In the genomic region with DNA sequence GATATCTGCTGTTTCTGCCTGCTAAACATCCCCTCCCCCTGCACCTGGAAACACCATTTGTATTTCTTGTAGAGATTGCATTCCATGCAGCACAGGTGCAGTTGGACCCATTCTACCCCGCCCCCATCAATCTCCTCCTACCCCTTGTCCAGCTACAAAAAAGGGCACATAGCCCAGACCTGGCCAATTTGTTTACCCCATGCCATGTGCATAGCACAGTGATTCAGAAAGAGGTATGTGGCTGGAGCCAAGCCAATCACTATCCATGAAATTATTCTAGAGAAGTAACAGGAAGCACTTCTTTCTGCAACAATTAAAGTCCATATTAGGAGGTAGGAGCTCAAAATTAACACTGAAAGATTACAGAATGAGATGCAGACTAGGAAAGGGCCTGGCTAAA, we compare ENCODE assay signal across 1 cellular context.
TF ChIP-seq lines count a peak whose summit lies in the region.

No MANE protein-coding gene starts in this region.

TF ChIP-seq in SK-N-SH, 30 proteins besides CTCF, POLR2A, EP300 and RAD21 (continued from another document):
- TF ChIP-seq RXRA (IDR thresholded peaks at IDR 0.05; ENCODE audit: borderline replicate concordance, low read depth) (no peak), TAF1 (IDR thresholded peaks at IDR 0.05; ENCODE audit: borderline replicate concordance, low read depth, low read length) (no peak), JUND (IDR thresholded peaks at IDR 0.05) (no peak; the same call in 1 of the 2 replicates), FOSL2 (IDR thresholded peaks at IDR 0.05; ENCODE audit: borderline replicate concordance, low read depth) (peak; percentile 49; the same call in 1 of the 2 replicates)
- TF ChIP-seq, protein P1, sequence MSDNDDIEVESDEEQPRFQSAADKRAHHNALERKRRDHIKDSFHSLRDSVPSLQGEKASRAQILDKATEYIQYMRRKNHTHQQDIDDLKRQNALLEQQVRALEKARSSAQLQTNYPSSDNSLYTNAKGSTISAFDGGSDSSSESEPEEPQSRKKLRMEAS (IDR thresholded peaks at IDR 0.05; ENCODE audit: low read depth): 0 out of 2 replicates have a peak, but pooled peaks have one; percentile 21
- TF ChIP-seq, protein P2, sequence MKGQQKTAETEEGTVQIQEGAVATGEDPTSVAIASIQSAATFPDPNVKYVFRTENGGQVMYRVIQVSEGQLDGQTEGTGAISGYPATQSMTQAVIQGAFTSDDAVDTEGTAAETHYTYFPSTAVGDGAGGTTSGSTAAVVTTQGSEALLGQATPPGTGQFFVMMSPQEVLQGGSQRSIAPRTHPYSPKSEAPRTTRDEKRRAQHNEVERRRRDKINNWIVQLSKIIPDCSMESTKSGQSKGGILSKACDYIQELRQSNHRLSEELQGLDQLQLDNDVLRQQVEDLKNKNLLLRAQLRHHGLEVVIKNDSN (IDR thresholded peaks at IDR 0.05; ENCODE audit: borderline replicate concordance, low read depth): no peak
- TF ChIP-seq, protein P3, sequence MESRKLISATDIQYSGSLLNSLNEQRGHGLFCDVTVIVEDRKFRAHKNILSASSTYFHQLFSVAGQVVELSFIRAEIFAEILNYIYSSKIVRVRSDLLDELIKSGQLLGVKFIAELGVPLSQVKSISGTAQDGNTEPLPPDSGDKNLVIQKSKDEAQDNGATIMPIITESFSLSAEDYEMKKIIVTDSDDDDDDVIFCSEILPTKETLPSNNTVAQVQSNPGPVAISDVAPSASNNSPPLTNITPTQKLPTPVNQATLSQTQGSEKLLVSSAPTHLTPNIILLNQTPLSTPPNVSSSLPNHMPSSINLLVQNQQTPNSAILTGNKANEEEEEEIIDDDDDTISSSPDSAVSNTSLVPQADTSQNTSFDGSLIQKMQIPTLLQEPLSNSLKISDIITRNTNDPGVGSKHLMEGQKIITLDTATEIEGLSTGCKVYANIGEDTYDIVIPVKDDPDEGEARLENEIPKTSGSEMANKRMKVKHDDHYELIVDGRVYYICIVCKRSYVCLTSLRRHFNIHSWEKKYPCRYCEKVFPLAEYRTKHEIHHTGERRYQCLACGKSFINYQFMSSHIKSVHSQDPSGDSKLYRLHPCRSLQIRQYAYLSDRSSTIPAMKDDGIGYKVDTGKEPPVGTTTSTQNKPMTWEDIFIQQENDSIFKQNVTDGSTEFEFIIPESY (IDR thresholded peaks at IDR 0.05; ENCODE audit: borderline replicate concordance, low read depth): no peak
- TF ChIP-seq, protein P4, sequence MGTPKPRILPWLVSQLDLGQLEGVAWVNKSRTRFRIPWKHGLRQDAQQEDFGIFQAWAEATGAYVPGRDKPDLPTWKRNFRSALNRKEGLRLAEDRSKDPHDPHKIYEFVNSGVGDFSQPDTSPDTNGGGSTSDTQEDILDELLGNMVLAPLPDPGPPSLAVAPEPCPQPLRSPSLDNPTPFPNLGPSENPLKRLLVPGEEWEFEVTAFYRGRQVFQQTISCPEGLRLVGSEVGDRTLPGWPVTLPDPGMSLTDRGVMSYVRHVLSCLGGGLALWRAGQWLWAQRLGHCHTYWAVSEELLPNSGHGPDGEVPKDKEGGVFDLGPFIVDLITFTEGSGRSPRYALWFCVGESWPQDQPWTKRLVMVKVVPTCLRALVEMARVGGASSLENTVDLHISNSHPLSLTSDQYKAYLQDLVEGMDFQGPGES (IDR thresholded peaks at IDR 0.05; ENCODE audit: low read depth, low read length): no peak
